Comparison of ENCODE assay signal across 8 cellular contexts in genomic region chr17:7833795-7834553, GRCh38.
DNase-seq lines count a peak whose midpoint lies in the region; ATAC-seq lines count a peak whose summit lies in the region.

Gene KDM6B (plus strand): TSS chr17:7834217. CDS start chr17:7845555, 11,338 bp downstream.

- peak within 1 kb of the TSS; percentile 96 for H2AFZ ChIP-seq in ACC112 (ENCODE audit: low read length, unreplicated experiment)

- peaks cover 8% of the 10 kb centered on the region for H3K79me2 ChIP-seq in ACC112 (ENCODE audit: control insufficient read depth, insufficient read depth, low read length, unreplicated experiment)

- H3K27ac ChIP-seq in ACC112 (ENCODE audit: low read depth, low read length): peak within 1 kb of the TSS; percentile 94

- H3K4me3 ChIP-seq in ACC112 (ENCODE audit: low read depth, low read length): peak within 1 kb of the TSS; percentile 83

- DNase-seq in NCI-H748 treated with DMSO at 0.1 percent for 48 hours (lab: John Stamatoyannopoulos, UW): peak; percentile 93
- DNase-seq in activated CD4-positive, alpha-beta T cell treated with anti-CD3 and anti-CD28 coated beads, Interleukin-2, amount 50 U/mL, for 24 hours (ENCODE audit: low read depth in 1 of 2, low spot score in 1 of 2): peak; percentile 77 to 79
- peak; percentile 90 for DNase-seq in dedifferentiated amniotic fluid mesenchymal stem cell (ENCODE audit: extremely low spot score)
- peak; percentile 98 for DNase-seq in left kidney (ENCODE audit: low read depth, low spot score)
- peak; percentile 75 to 81 for DNase-seq in stimulated activated CD4-positive, alpha-beta T cell treated with anti-CD3 and anti-CD28 coated beads, Interleukin-1b, Interleukin-23, amount 100 ng/mL, for 4 hours (ENCODE audit: low read depth in 2 of 2)

- no peaks in the 10 kb centered on the region for H3K27me3 ChIP-seq in ACC112 (ENCODE audit: insufficient read depth, low read length)

- H3K36me3 ChIP-seq in ACC112 (ENCODE audit: insufficient read depth, low read length): no peaks in the 10 kb centered on the region

- peaks cover 18% of the 10 kb centered on the region for H3K4me1 ChIP-seq in ACC112 (ENCODE audit: control insufficient read depth, insufficient read depth, low read length, unreplicated experiment)

- ATAC-seq in GM18873 (IDR thresholded peaks at IDR 0.05; ENCODE audit: low FRiP score, unreplicated experiment) (peak; percentile 32), HG03354 (IDR thresholded peaks at IDR 0.05; ENCODE audit: poor library complexity, severe bottlenecking, unreplicated experiment) (peak; percentile 53)

Comparison
In these comparisons a context has a peak if more than half of its experiments do, and no peak if none do; other contexts are left out.
1. Peak in every context shown above with its lines: DNase-seq, ATAC-seq, H3K4me3 ChIP-seq and H3K27ac ChIP-seq.